In the genomic region with DNA sequence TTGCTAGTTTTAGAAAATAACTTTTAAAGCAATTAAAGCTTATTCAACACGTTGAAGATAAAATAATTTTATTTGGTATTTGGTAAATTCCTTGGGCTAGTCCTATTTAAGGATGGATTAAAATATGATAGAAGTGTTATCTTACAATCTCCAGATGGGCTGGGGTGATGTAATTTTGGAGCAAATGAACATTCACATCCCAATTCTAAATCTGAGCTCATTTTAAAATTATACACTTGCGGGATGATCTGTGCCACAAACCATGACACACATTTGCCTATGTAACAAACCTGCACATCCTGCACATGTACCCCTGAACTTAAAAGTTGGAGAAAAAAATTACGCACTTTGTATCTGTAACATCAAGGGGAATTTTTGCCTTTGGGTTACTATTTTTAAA, we compare ENCODE assay signal across 3 cellular contexts.
TF ChIP-seq lines count a peak whose summit lies in the region.

No MANE protein-coding gene starts in this region.

TF ChIP-seq in SK-N-SH treated with all-trans-retinoic acid at 6 μM for 48 hours, 23 proteins besides CTCF, POLR2A, EP300 and RAD21 (continued from another document):
- no peak for TF ChIP-seq CSRNP3 (CRISPR knock-in tag; IDR thresholded peaks at IDR 0.05)
- TF ChIP-seq TCF4 (CRISPR knock-in tag; IDR thresholded peaks at IDR 0.05; ENCODE audit: borderline replicate concordance): peak; percentile 50; the same call in 1 of the 2 replicates
- no peak for TF ChIP-seq CSDC2 (CRISPR knock-in tag; IDR thresholded peaks at IDR 0.05)
- TF ChIP-seq, protein P1, sequence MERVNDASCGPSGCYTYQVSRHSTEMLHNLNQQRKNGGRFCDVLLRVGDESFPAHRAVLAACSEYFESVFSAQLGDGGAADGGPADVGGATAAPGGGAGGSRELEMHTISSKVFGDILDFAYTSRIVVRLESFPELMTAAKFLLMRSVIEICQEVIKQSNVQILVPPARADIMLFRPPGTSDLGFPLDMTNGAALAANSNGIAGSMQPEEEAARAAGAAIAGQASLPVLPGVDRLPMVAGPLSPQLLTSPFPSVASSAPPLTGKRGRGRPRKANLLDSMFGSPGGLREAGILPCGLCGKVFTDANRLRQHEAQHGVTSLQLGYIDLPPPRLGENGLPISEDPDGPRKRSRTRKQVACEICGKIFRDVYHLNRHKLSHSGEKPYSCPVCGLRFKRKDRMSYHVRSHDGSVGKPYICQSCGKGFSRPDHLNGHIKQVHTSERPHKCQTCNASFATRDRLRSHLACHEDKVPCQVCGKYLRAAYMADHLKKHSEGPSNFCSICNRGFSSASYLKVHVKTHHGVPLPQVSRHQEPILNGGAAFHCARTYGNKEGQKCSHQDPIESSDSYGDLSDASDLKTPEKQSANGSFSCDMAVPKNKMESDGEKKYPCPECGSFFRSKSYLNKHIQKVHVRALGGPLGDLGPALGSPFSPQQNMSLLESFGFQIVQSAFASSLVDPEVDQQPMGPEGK (CRISPR knock-in tag; IDR thresholded peaks at IDR 0.05; ENCODE audit: borderline replicate concordance): no peak

TF ChIP-seq in SK-N-SH, 30 proteins besides CTCF, POLR2A, EP300 and RAD21 (continued from another document):
- TF ChIP-seq REST (IDR thresholded peaks at IDR 0.05; ENCODE audit: low read depth, low read length) (no peak), RCOR1 (IDR thresholded peaks at IDR 0.05; ENCODE audit: low read length) (no peak), NFIC (IDR thresholded peaks at IDR 0.05; ENCODE audit: borderline replicate concordance) (no peak), MXI1 (IDR thresholded peaks at IDR 0.05; ENCODE audit: low read depth, low read length) (no peak), RXRA (IDR thresholded peaks at IDR 0.05; ENCODE audit: borderline replicate concordance, low read depth) (no peak), EZH2phosphoT487 (IDR thresholded peaks at IDR 0.05; ENCODE audit: borderline replicate concordance, low read depth) (no peak), ELF1 (IDR thresholded peaks at IDR 0.05) (no peak)

TF ChIP-seq in GM23338, 12 proteins besides CTCF, POLR2A, EP300 and RAD21 (continued from another document):
- TF ChIP-seq REST (IDR thresholded peaks at IDR 0.05; ENCODE audit: unreplicated experiment): no peak
- no peak for TF ChIP-seq EZH2 (IDR thresholded peaks at IDR 0.05; ENCODE audit: low read depth, unreplicated experiment)
- no peak for TF ChIP-seq STAT1 (IDR thresholded peaks at IDR 0.05; ENCODE audit: unreplicated experiment)
- TF ChIP-seq, protein P2, sequence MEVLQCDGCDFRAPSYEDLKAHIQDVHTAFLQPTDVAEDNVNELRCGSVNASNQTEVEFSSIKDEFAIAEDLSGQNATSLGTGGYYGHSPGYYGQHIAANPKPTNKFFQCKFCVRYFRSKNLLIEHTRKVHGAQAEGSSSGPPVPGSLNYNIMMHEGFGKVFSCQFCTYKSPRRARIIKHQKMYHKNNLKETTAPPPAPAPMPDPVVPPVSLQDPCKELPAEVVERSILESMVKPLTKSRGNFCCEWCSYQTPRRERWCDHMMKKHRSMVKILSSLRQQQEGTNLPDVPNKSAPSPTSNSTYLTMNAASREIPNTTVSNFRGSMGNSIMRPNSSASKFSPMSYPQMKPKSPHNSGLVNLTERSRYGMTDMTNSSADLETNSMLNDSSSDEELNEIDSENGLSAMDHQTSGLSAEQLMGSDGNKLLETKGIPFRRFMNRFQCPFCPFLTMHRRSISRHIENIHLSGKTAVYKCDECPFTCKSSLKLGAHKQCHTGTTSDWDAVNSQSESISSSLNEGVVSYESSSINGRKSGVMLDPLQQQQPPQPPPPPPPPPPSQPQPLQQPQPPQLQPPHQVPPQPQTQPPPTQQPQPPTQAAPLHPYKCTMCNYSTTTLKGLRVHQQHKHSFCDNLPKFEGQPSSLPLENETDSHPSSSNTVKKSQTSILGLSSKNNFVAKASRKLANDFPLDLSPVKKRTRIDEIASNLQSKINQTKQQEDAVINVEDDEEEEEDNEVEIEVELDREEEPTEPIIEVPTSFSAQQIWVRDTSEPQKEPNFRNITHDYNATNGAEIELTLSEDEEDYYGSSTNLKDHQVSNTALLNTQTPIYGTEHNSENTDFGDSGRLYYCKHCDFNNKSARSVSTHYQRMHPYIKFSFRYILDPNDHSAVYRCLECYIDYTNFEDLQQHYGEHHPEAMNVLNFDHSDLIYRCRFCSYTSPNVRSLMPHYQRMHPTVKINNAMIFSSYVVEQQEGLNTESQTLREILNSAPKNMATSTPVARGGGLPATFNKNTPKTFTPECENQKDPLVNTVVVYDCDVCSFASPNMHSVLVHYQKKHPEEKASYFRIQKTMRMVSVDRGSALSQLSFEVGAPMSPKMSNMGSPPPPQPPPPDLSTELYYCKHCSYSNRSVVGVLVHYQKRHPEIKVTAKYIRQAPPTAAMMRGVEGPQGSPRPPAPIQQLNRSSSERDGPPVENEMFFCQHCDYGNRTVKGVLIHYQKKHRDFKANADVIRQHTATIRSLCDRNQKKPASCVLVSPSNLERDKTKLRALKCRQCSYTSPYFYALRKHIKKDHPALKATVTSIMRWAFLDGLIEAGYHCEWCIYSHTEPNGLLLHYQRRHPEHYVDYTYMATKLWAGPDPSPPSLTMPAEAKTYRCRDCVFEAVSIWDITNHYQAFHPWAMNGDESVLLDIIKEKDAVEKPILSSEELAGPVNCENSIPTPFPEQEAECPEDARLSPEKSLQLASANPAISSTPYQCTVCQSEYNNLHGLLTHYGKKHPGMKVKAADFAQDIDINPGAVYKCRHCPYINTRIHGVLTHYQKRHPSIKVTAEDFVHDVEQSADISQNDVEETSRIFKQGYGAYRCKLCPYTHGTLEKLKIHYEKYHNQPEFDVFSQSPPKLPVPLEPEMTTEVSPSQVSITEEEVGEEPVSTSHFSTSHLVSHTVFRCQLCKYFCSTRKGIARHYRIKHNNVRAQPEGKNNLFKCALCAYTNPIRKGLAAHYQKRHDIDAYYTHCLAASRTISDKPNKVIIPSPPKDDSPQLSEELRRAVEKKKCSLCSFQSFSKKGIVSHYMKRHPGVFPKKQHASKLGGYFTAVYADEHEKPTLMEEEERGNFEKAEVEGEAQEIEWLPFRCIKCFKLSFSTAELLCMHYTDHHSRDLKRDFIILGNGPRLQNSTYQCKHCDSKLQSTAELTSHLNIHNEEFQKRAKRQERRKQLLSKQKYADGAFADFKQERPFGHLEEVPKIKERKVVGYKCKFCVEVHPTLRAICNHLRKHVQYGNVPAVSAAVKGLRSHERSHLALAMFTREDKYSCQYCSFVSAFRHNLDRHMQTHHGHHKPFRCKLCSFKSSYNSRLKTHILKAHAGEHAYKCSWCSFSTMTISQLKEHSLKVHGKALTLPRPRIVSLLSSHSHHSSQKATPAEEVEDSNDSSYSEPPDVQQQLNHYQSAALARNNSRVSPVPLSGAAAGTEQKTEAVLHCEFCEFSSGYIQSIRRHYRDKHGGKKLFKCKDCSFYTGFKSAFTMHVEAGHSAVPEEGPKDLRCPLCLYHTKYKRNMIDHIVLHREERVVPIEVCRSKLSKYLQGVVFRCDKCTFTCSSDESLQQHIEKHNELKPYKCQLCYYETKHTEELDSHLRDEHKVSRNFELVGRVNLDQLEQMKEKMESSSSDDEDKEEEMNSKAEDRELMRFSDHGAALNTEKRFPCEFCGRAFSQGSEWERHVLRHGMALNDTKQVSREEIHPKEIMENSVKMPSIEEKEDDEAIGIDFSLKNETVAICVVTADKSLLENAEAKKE (CRISPR knock-in tag; IDR thresholded peaks at IDR 0.05): no peak
- TF ChIP-seq POLR2AphosphoS5 (IDR thresholded peaks at IDR 0.05; ENCODE audit: low read depth): no peak
- TF ChIP-seq ZNF331 (CRISPR knock-in tag; IDR thresholded peaks at IDR 0.05; ENCODE audit: low read depth): no peak
- no peak for TF ChIP-seq EZH2phosphoT487 (IDR thresholded peaks at IDR 0.05; ENCODE audit: unreplicated experiment)
